ENCODE assay signal across 9 cellular contexts in the genomic region with DNA sequence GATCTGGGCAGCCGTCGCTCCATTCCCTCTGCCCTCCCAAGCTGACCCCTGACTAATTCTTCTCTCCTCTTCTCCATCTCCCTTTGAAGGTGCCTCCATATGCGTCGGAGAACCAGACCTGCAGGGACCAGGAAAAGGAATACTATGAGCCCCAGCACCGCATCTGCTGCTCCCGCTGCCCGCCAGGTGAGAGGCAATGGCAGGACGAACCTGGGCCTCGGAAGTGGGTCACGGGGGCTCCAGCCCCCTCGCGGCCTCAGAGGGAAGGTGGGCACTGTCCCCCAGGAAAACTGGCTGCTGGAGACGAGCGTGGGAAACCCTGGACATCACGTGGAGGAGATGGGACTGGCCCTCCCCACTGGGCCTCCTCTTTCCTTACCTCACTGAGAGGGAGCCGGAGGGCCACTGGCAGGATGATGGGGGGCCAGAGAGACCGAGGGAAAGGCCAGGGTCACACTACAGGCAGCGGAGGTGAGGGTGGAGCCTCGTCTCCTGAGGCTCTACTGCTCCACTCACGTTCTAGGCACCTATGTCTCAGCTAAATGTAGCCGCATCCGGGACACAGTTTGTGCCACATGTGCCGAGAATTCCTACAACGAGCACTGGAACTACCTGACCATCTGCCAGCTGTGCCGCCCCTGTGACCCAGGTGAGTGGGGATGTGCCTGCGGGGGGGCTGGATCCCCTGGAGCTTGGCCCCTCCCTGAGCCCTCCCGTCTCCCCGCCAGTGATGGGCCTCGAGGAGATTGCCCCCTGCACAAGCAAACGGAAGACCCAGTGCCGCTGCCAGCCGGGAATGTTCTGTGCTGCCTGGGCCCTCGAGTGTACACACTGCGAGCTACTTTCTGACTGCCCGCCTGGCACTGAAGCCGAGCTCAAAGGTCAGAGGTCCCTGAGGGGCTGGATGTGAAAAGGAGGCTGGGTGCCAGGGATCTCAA. TPM values are rescaled to one million over a fixed set of nuclear protein-coding genes. Genes with fewer than 3 reads are reported as not detected.
DNase-seq lines count a peak whose midpoint lies in the region; ATAC-seq lines count a peak whose summit lies in the region.
"Had no signal": no experiment of that assay in that cellular context is flagged by ENCODE, and none has a peak within 500 bp of the region (broad histone marks: within the 10 kb centered on the region; RNA-seq: fewer than 3 reads in every experiment).

No MANE protein-coding gene starts in this region.

- peaks cover 1 to 3% (median 2%) of the 10 kb centered on the region in 3 donors for H3K27me3 Mint-ChIP-seq in immature natural killer cell (ENCODE audit: low read depth in 3 of 3)
- H3K27me3 Mint-ChIP-seq in activated CD8-positive, alpha-beta T cell treated with anti-CD3 and anti-CD28 coated beads, Interleukin-2, amount 10 ng/mL, durations not matched to agents 7 days and 5 days (ENCODE audit: low read depth): peaks cover 35% of the 10 kb centered on the region

- ATAC-seq in HG02938 (IDR thresholded peaks at IDR 0.05; ENCODE audit: unreplicated experiment) (no peak), GM19035 (IDR thresholded peaks at IDR 0.05; ENCODE audit: unreplicated experiment) (no peak)
- ATAC-seq in activated CD8-positive, alpha-beta T cell treated with anti-CD3 and anti-CD28 coated beads, Interleukin-2, amount 10 ng/mL, durations not matched to agents 7 days and 5 days: no peak

- peaks cover 0 to 11% (median 4%) of the 10 kb centered on the region in 3 donors for H3K36me3 Mint-ChIP-seq in immature natural killer cell
- H3K36me3 Mint-ChIP-seq in activated CD8-positive, alpha-beta T cell treated with anti-CD3 and anti-CD28 coated beads, Interleukin-2, amount 10 ng/mL, durations not matched to agents 7 days and 5 days (ENCODE audit: low read depth): no peaks in the 10 kb centered on the region

- POLR2A ChIA-PET in activated CD8-positive, alpha-beta T cell treated with anti-CD3 and anti-CD28 coated beads, Interleukin-2, amount 10 ng/mL, durations not matched to agents 7 days and 5 days (lab: Charles Lee): no interaction called here

- no peak for DNase-seq in immature natural killer cell
- no peak for DNase-seq in RPMI8226
- DNase-seq in activated CD8-positive, alpha-beta T cell treated with anti-CD3 and anti-CD28 coated beads, Interleukin-2, amount 10 ng/mL, durations not matched to agents 7 days and 5 days: no peak
- DNase-seq: activated gamma-delta T cell had no signal

- H3K4me3 Mint-ChIP-seq in immature natural killer cell: peak overlapping the region; percentile 35 to 76 (median 47)
- H3K4me3 Mint-ChIP-seq in activated CD8-positive, alpha-beta T cell treated with anti-CD3 and anti-CD28 coated beads, Interleukin-2, amount 10 ng/mL, durations not matched to agents 7 days and 5 days: no peak overlapping the region

- H3K9me3 ChIP-seq in ES-I3 (ENCODE audit: control insufficient read depth, insufficient read depth, low read length): no peaks in the 10 kb centered on the region

- peak overlapping the region; percentile 24; the same call in 1 of the 2 replicates for H3K9ac ChIP-seq in ES-I3 (ENCODE audit: low read depth, low read length)

- CTCF ChIA-PET in activated CD8-positive, alpha-beta T cell treated with anti-CD3 and anti-CD28 coated beads, Interleukin-2, amount 10 ng/mL, durations not matched to agents 7 days and 5 days (lab: Charles Lee): interaction anchor here (1.6 kb wide), 1 partner anchor 17 kb away, joined by 5 read pairs; no protein-coding TSS in a partner anchor

- H3K27ac ChIP-seq in angular gyrus (ENCODE audit: low read depth, low read length) (peak overlapping the region; percentile 83), skin epidermis (peak overlapping the region; percentile 90 to 99 (median 96))

- no peaks in the 10 kb centered on the region for H3K36me3 ChIP-seq in ES-I3 (ENCODE audit: insufficient read depth, low read length)

- peaks cover 32% of the 10 kb centered on the region for H3K4me1 ChIP-seq in ES-I3 (ENCODE audit: insufficient read depth, low read length)

- H3K9me3 Mint-ChIP-seq in immature natural killer cell: no peaks in the 10 kb centered on the region
- no peaks in the 10 kb centered on the region for H3K9me3 Mint-ChIP-seq in activated CD8-positive, alpha-beta T cell treated with anti-CD3 and anti-CD28 coated beads, Interleukin-2, amount 10 ng/mL, durations not matched to agents 7 days and 5 days (ENCODE audit: insufficient read depth)

- H3K4me3 ChIP-seq in skin epidermis: peak overlapping the region; percentile 47 to 78 (median 73)

- H3K4me1 Mint-ChIP-seq in immature natural killer cell: peaks cover 0 to 12% of the 10 kb centered on the region in 2 donors
- no peaks in the 10 kb centered on the region for H3K4me1 Mint-ChIP-seq in activated CD8-positive, alpha-beta T cell treated with anti-CD3 and anti-CD28 coated beads, Interleukin-2, amount 10 ng/mL, durations not matched to agents 7 days and 5 days (ENCODE audit: low read depth)

- peak overlapping the region in 2 of 6 donors; percentile 28 to 64 for H3K27ac Mint-ChIP-seq in immature natural killer cell
- H3K27ac Mint-ChIP-seq in activated CD8-positive, alpha-beta T cell treated with anti-CD3 and anti-CD28 coated beads, Interleukin-2, amount 10 ng/mL, durations not matched to agents 7 days and 5 days: no peak overlapping the region

RNA-seq across cellular contexts. Expression of gene LTBR, which starts 0.8 kb away (rescaled TPM):
- polyA plus RNA-seq in immature natural killer cell: 1 to 10 TPM; 1.2 to 3.6 (median 2.8) TPM
- total RNA-seq in activated CD8-positive, alpha-beta T cell treated with anti-CD3 and anti-CD28 coated beads, Interleukin-2, amount 10 ng/mL, durations not matched to agents 7 days and 5 days: under 1 TPM in 1 of 2 experiments, not detected in 1; 0.34 TPM

RNA-seq across cellular contexts. Expression of gene SCNN1A, which starts 9.4 kb away (rescaled TPM):
- polyA plus RNA-seq in immature natural killer cell: under 1 TPM in 2 of 3 donors, not detected in 1; 0.10 to 0.64 TPM
- 1 to 10 TPM in 1 of 2 experiments, under 1 TPM in 1; 0.47 to 1.5 TPM for total RNA-seq in activated CD8-positive, alpha-beta T cell treated with anti-CD3 and anti-CD28 coated beads, Interleukin-2, amount 10 ng/mL, durations not matched to agents 7 days and 5 days

RNA-seq across cellular contexts. Expression of gene TNFRSF1A, which starts 42.9 kb away (rescaled TPM):
- polyA plus RNA-seq in immature natural killer cell: 10 to 100 TPM; 37.7 to 89.0 (median 67.0) TPM
- total RNA-seq in activated CD8-positive, alpha-beta T cell treated with anti-CD3 and anti-CD28 coated beads, Interleukin-2, amount 10 ng/mL, durations not matched to agents 7 days and 5 days: 10 to 100 TPM; 58.8 to 63.4 TPM

RNA-seq across cellular contexts. Expression of gene CD27, which starts 60.0 kb away (rescaled TPM):
- 10 to 100 TPM; 17.0 to 28.5 (median 25.4) TPM for polyA plus RNA-seq in immature natural killer cell
- 100 to 1,000 TPM; 112 to 131 TPM for total RNA-seq in activated CD8-positive, alpha-beta T cell treated with anti-CD3 and anti-CD28 coated beads, Interleukin-2, amount 10 ng/mL, durations not matched to agents 7 days and 5 days
